In genomic region chr6:20377623-20378265, GRCh38 we compare ENCODE assay signal across 1 cellular context.
TF ChIP-seq lines count a peak whose summit lies in the region.

No MANE protein-coding gene starts in this region.

TF ChIP-seq in SK-N-SH treated with all-trans-retinoic acid at 6 μM for 48 hours, 23 proteins besides CTCF, POLR2A, EP300 and RAD21:
- TF ChIP-seq PATZ1 (CRISPR knock-in tag; IDR thresholded peaks at IDR 0.05; ENCODE audit: borderline replicate concordance) (no peak), CSDC2 (CRISPR knock-in tag; IDR thresholded peaks at IDR 0.05) (no peak), POU6F1 (CRISPR knock-in tag; IDR thresholded peaks at IDR 0.05; ENCODE audit: borderline replicate concordance, low read depth) (no peak), BACH2 (CRISPR knock-in tag; IDR thresholded peaks at IDR 0.05; ENCODE audit: borderline replicate concordance) (no peak), ZFP30 (CRISPR knock-in tag; IDR thresholded peaks at IDR 0.05) (no peak), PPARA (CRISPR knock-in tag; IDR thresholded peaks at IDR 0.05; ENCODE audit: borderline replicate concordance) (no peak), SNAI2 (CRISPR knock-in tag; IDR thresholded peaks at IDR 0.05) (no peak), ZNF565 (CRISPR knock-in tag; conservative IDR thresholded peaks at IDR 0.05; ENCODE audit: low read depth) (no peak), CREB5 (CRISPR knock-in tag; IDR thresholded peaks at IDR 0.05; ENCODE audit: low read depth) (no peak), ZNF70 (CRISPR knock-in tag; IDR thresholded peaks at IDR 0.05) (no peak), ZFP3 (CRISPR knock-in tag; IDR thresholded peaks at IDR 0.05) (no peak), ZC3H10 (CRISPR knock-in tag; IDR thresholded peaks at IDR 0.05) (no peak), GLIS3 (CRISPR knock-in tag; IDR thresholded peaks at IDR 0.05) (no peak), ISL1 (CRISPR knock-in tag; IDR thresholded peaks at IDR 0.05) (no peak)
TF ChIP-seq in SK-N-SH treated with all-trans-retinoic acid at 6 μM for 48 hours: peak in this region for 0.
